Comparison of ENCODE assay signal across 31 cellular contexts in genomic region chr6:46072866-46073265, GRCh38. TPM values are rescaled to one million over a fixed set of nuclear protein-coding genes. Genes with fewer than 3 reads are reported as not detected.
"Had no signal": no experiment of that assay in that cellular context is flagged by ENCODE, and none has a peak within 500 bp of the region (broad histone marks: within the 10 kb centered on the region; RNA-seq: fewer than 3 reads in every experiment).

No MANE protein-coding gene starts in this region.

- FAIRE-seq: astrocyte, endometrium, endothelial cell of umbilical vein, frontal cortex had no signal

- H3K4me1 ChIP-seq: breast epithelium, colonic mucosa, esophagus squamous epithelium had no signal

- H3K9me3 ChIP-seq: breast epithelium, colonic mucosa, esophagus squamous epithelium had no signal

- H3K4me3 ChIP-seq: breast epithelium, cardiac muscle cell, colonic mucosa, esophagus squamous epithelium had no signal

- H3K27me3 ChIP-seq: breast epithelium, cardiac muscle cell, colonic mucosa, esophagus squamous epithelium had no signal

- DNase-seq: activated CD4-positive, alpha-beta memory T cell treated with anti-CD3 and anti-CD28 coated beads for 36 hours; activated CD4-positive, alpha-beta T cell treated with anti-CD3 and anti-CD28 coated beads for 36 hours; activated CD4-positive, alpha-beta T cell treated with anti-CD3 and anti-CD28 coated beads, Interleukin-2, amount 10 ng/mL, durations not matched to agents 24 days and 14 days; activated CD4-positive, CD25-positive, alpha-beta regulatory T cell; activated CD4-positive, CD25-positive, alpha-beta regulatory T cell treated with anti-CD3 and anti-CD28 coated beads, Interleukin-2, amount 50 U/mL, for 72 hours; activated CD8-positive, alpha-beta memory T cell treated with anti-CD3 and anti-CD28 coated beads, Interleukin-2, amount 50 U/mL, for 48 hours; activated gamma-delta T cell; activated naive CD4-positive, alpha-beta T cell; activated naive CD4-positive, alpha-beta T cell treated with anti-CD3 and anti-CD28 coated beads, Interleukin-2, amount 10 ng/mL, durations not matched to agents 7 days and 5 days; activated naive CD8-positive, alpha-beta T cell treated with anti-CD3 and anti-CD28 coated beads, Interleukin-2, amount 10 ng/mL, durations not matched to agents 7 days and 5 days; activated T-cell treated with anti-CD3 and anti-CD28 coated beads for 4 hours; activated T-cell treated with anti-CD3 and anti-CD28 coated beads, Interleukin-2, amount 50 U/mL, for 24 hours; activated T-cell treated with anti-CD3 and anti-CD28 coated beads, Interleukin-2, amount 50 U/mL, for 72 hours; amniotic stem cell; anterior cingulate cortex; central memory CD4-positive, alpha-beta T cell; cerebellar nuclear complex; colonic mucosa; effector CD8-positive, alpha-beta T cell; esophagus squamous epithelium; foreskin fibroblast; head of caudate nucleus; T-helper 2 cell had no signal

- H3K27ac ChIP-seq: breast epithelium, cardiac muscle cell, colonic mucosa, epithelial cell of prostate, esophagus squamous epithelium had no signal

- H3K36me3 ChIP-seq: breast epithelium, cardiac muscle cell, colonic mucosa, esophagus squamous epithelium had no signal

- ATAC-seq: activated CD4-positive, alpha-beta T cell treated with anti-CD3 and anti-CD28 coated beads for 36 hours; activated naive CD4-positive, alpha-beta T cell treated with anti-CD3 and anti-CD28 coated beads, Interleukin-2, amount 50 U/mL, for 72 hours; activated T-cell treated with anti-CD3 and anti-CD28 coated beads, Interleukin-2, amount 50 U/mL, for 72 hours had no signal

RNA-seq across cellular contexts. Expression of gene CLIC5, which starts 57.2 kb away (rescaled TPM):
- polyA plus RNA-seq: endothelial cell of umbilical vein had no signal
